In genomic region chr18:55477537-55478300, GRCh38 we compare ENCODE assay signal across 8 cellular contexts.
DNase-seq lines count a peak whose midpoint lies in the region; ATAC-seq, FAIRE-seq and TF ChIP-seq lines count a peak whose summit lies in the region.

No MANE protein-coding gene starts in this region.

- peak; percentile 44 for FAIRE-seq in endothelial cell of umbilical vein (lab: Jason Lieb, UNC)

- H3K79me2 ChIP-seq in endothelial cell of umbilical vein (ENCODE audit: control insufficient read depth, insufficient read depth, low read length) = peaks cover 52% of the 10 kb centered on the region

- no peaks in the 10 kb centered on the region for H3K27me3 ChIP-seq in endothelial cell of umbilical vein (ENCODE audit: control insufficient read depth in 2 of 2, insufficient read depth in 2 of 2, low read length in 2 of 2)
- H3K27me3 ChIP-seq in naive thymus-derived CD4-positive, alpha-beta T cell (ENCODE audit: control insufficient read depth in 2 of 2, insufficient read depth in 2 of 2, low read length in 2 of 2) = no peaks in the 10 kb centered on the region

- no peaks in the 10 kb centered on the region for H4K20me1 ChIP-seq in endothelial cell of umbilical vein (replicated peaks; ENCODE audit: control insufficient read depth, extremely low read depth, insufficient read depth, low read length)

- peak overlapping the region; percentile 31 to 91 (median 80) for H3K4me3 ChIP-seq in endothelial cell of umbilical vein (replicated peaks in 1 of 3; ENCODE audit: insufficient read depth in 1 of 3, low read depth in 1 of 3, low read length in 3 of 3)
- H3K4me3 ChIP-seq in naive thymus-derived CD4-positive, alpha-beta T cell (ENCODE audit: low read length) = peak overlapping the region; percentile 65

- CTCF ChIA-PET in Calu3 (lab: Charles Lee) (no interaction called here), endothelial cell of umbilical vein (lab: Charles Lee) (interaction anchor here (0.7 to 1.5 kb wide), 10 partner anchors 17 to 304 kb away, joined by 3 to 7 read pairs (median 3); no protein-coding TSS in a partner anchor)
- CTCF ChIA-PET in naive thymus-derived CD4-positive, alpha-beta T cell (lab: Charles Lee) = no interaction called here

- H3K9ac ChIP-seq in endothelial cell of umbilical vein (replicated peaks; ENCODE audit: extremely low read depth, insufficient read depth, low read length) = peak overlapping the region; percentile 95

- H3K27ac ChIP-seq in endothelial cell of umbilical vein (ENCODE audit: insufficient read depth, low read depth, low read length) = peak overlapping the region; percentile 95
- H3K27ac ChIP-seq in naive thymus-derived CD4-positive, alpha-beta T cell (ENCODE audit: low read depth, low read length) = peak overlapping the region; percentile 55

- H3K36me3 ChIP-seq in endothelial cell of umbilical vein (ENCODE audit: control insufficient read depth in 2 of 2, extremely low read depth in 1 of 2, insufficient read depth in 2 of 2, low read length in 2 of 2) = peaks cover 0 to 2% of the 10 kb centered on the region in 2 experiments
- H3K36me3 ChIP-seq in naive thymus-derived CD4-positive, alpha-beta T cell (ENCODE audit: control insufficient read depth in 2 of 3, insufficient read depth in 3 of 3, low read length in 3 of 3) = no peaks in the 10 kb centered on the region

- peak overlapping the region; percentile 39 for H2AFZ ChIP-seq in endothelial cell of umbilical vein (ENCODE audit: low read depth, low read length)

- dilution Hi-C loops in endothelial cell of umbilical vein (cut with MboI; ENCODE audit: extremely low pct_ligation_motif_present, low sequenced_read_pairs) = no loop called here

- peak overlapping the region; percentile 100 for H3K4me2 ChIP-seq in endothelial cell of umbilical vein (ENCODE audit: insufficient read depth, low read length)

- no TSS peak for BruUV-seq in Calu3 (replicated peaks; lab: Mats Ljungman, UMichigan)
- TSS peak; percentile 41 for BruUV-seq in endothelial cell of umbilical vein (replicated peaks; lab: Mats Ljungman, UMichigan)

- POLR2A ChIA-PET in endothelial cell of umbilical vein (lab: Charles Lee) = no interaction called here
- POLR2A ChIA-PET in naive thymus-derived CD4-positive, alpha-beta T cell (lab: Charles Lee) = no interaction called here

- no peaks in the 10 kb centered on the region for H3K4me1 Mint-ChIP-seq in Calu3 (ENCODE audit: low read depth, unreplicated experiment)
- H3K4me1 Mint-ChIP-seq in T-helper 2 cell treated with Interferon-gamma antibody and Interleukin-4, amounts not matched to agents 5 μg/mL and 100 μg/mL, for 36 hours (ENCODE audit: low read depth) = peaks cover 13% of the 10 kb centered on the region
- peaks cover 12 to 45% (median 22%) of the 10 kb centered on the region in 7 donors for H3K4me1 Mint-ChIP-seq in naive thymus-derived CD4-positive, alpha-beta T cell

- H3K27me3 Mint-ChIP-seq in Calu3 (ENCODE audit: unreplicated experiment) = no peaks in the 10 kb centered on the region
- H3K27me3 Mint-ChIP-seq in T-helper 2 cell treated with Interferon-gamma antibody and Interleukin-4, amounts not matched to agents 5 μg/mL and 100 μg/mL, for 36 hours (ENCODE audit: low read depth) = peaks cover 6% of the 10 kb centered on the region
- H3K27me3 Mint-ChIP-seq in naive thymus-derived CD4-positive, alpha-beta T cell = peaks cover 0 to 12% (median 0%) of the 10 kb centered on the region in 5 donors

- intact Hi-C loops in Calu3 (cut with micrococcal nuclease; ENCODE audit: unreplicated experiment) = no loop called here
- intact Hi-C loops in endothelial cell of umbilical vein (cut with micrococcal nuclease) = loop anchor here (2.0 kb wide), 2 partner anchors 57 to 111 kb away; partner anchors contain the start of gene TCF4
- intact Hi-C loops in naive thymus-derived CD4-positive, alpha-beta T cell (cut with micrococcal nuclease) = loop anchor here (1.0 to 5.0 kb wide), 3 partner anchors 15 to 112 kb away; partner anchors contain the start of gene TCF4 (in 1 of the 2)

- no peaks in the 10 kb centered on the region for H3K9me3 Mint-ChIP-seq in Calu3 (ENCODE audit: low read depth, unreplicated experiment)
- no peaks in the 10 kb centered on the region for H3K9me3 Mint-ChIP-seq in T-helper 2 cell treated with Interferon-gamma antibody and Interleukin-4, amounts not matched to agents 5 μg/mL and 100 μg/mL, for 36 hours
- peaks cover 0 to 3% (median 0%) of the 10 kb centered on the region in 11 donors for H3K9me3 Mint-ChIP-seq in naive thymus-derived CD4-positive, alpha-beta T cell

- no peak for TF ChIP-seq POLR2A in endothelial cell of umbilical vein (IDR thresholded peaks at IDR 0.05; ENCODE audit: low read depth, low read length)

- TF ChIP-seq CTCF in Calu3 (IDR thresholded peaks at IDR 0.05; ENCODE audit: unreplicated experiment) (no peak), endothelial cell of umbilical vein (IDR thresholded peaks at IDR 0.05; ENCODE audit: extremely low read depth in 1 of 2, insufficient read depth in 1 of 2, low read depth in 1 of 2, low read length in 2 of 2) (peak; percentile 27 to 36)

- H3K4me1 ChIP-seq in endothelial cell of umbilical vein (ENCODE audit: control insufficient read depth, extremely low read depth, insufficient read depth, low read length) = peaks cover 35% of the 10 kb centered on the region
- H3K4me1 ChIP-seq in naive thymus-derived CD4-positive, alpha-beta T cell (ENCODE audit: control insufficient read depth in 2 of 2, insufficient read depth in 2 of 2, low read length in 2 of 2) = peaks cover 0 to 4% of the 10 kb centered on the region in 2 donors

- no peaks in the 10 kb centered on the region for H3K9me3 ChIP-seq in endothelial cell of umbilical vein (replicated peaks; ENCODE audit: control insufficient read depth, insufficient read depth, low read length)
- no peaks in the 10 kb centered on the region for H3K9me3 ChIP-seq in naive thymus-derived CD4-positive, alpha-beta T cell (ENCODE audit: control insufficient read depth in 2 of 3, low read length in 3 of 3)

- no peaks in the 10 kb centered on the region for H3K9me1 ChIP-seq in endothelial cell of umbilical vein (replicated peaks; ENCODE audit: control insufficient read depth, extremely low read depth, insufficient read depth, low read length)

- H3K27ac Mint-ChIP-seq in Calu3 (ENCODE audit: unreplicated experiment) = no peak overlapping the region
- peak overlapping the region; percentile 82 for H3K27ac Mint-ChIP-seq in T-helper 2 cell treated with Interferon-gamma antibody and Interleukin-4, amounts not matched to agents 5 μg/mL and 100 μg/mL, for 36 hours
- peak overlapping the region; percentile 80 to 98 (median 91) for H3K27ac Mint-ChIP-seq in naive thymus-derived CD4-positive, alpha-beta T cell

- peak; percentile 10 for DNase-seq in Calu3
- peak; percentile 8 for DNase-seq in T-helper 2 cell treated with Interferon-gamma antibody and Interleukin-4, amounts not matched to agents 5 μg/mL and 100 μg/mL, for 36 hours (ENCODE audit: low spot score)
- peak; percentile 81 for DNase-seq in endothelial cell of umbilical vein (ENCODE audit: low read depth, low spot score)
- peak in 6 of 9 donors; percentile 15 to 53 (median 34) for DNase-seq in naive thymus-derived CD4-positive, alpha-beta T cell
- no peak for DNase-seq in NCI-H345 treated with DMSO at 0.1 percent for 48 hours (lab: John Stamatoyannopoulos, UW; ENCODE audit: unreplicated experiment)
- no peak for DNase-seq in NCI-H69 (lab: John Stamatoyannopoulos, UW)

- peak; percentile 93 for ATAC-seq in GM19372 (IDR thresholded peaks at IDR 0.05; ENCODE audit: low read depth, unreplicated experiment)
- peak; percentile 84 for ATAC-seq in HG03457 (IDR thresholded peaks at IDR 0.05; ENCODE audit: unreplicated experiment)
- peak; percentile 79 for ATAC-seq in naive thymus-derived CD4-positive, alpha-beta T cell

- H3K4me3 Mint-ChIP-seq in Calu3 (ENCODE audit: low read depth, unreplicated experiment) = peak overlapping the region; percentile 54
- H3K4me3 Mint-ChIP-seq in T-helper 2 cell treated with Interferon-gamma antibody and Interleukin-4, amounts not matched to agents 5 μg/mL and 100 μg/mL, for 36 hours = peak overlapping the region; percentile 87
- H3K4me3 Mint-ChIP-seq in naive thymus-derived CD4-positive, alpha-beta T cell = peak overlapping the region; percentile 79 to 97 (median 91)

- no peaks in the 10 kb centered on the region for H3K36me3 Mint-ChIP-seq in Calu3 (ENCODE audit: insufficient read depth, unreplicated experiment)
- no peaks in the 10 kb centered on the region for H3K36me3 Mint-ChIP-seq in T-helper 2 cell treated with Interferon-gamma antibody and Interleukin-4, amounts not matched to agents 5 μg/mL and 100 μg/mL, for 36 hours (ENCODE audit: low read depth)
- peaks cover 0 to 3% (median 0%) of the 10 kb centered on the region in 5 donors for H3K36me3 Mint-ChIP-seq in naive thymus-derived CD4-positive, alpha-beta T cell

TF ChIP-seq in endothelial cell of umbilical vein, 7 proteins besides CTCF, POLR2A, EP300 and RAD21:
- TF ChIP-seq GATA2 (IDR thresholded peaks at IDR 0.05; ENCODE audit: insufficient read depth, insufficient read length, low read depth, low read length) (peak; percentile 35), EZH2 (IDR thresholded peaks at IDR 0.05; ENCODE audit: borderline replicate concordance, low read depth, low read length, severe bottlenecking) (no peak)

Comparison
In these comparisons a context has a peak if more than half of its experiments do, and no peak if none do; other contexts are left out.
1. DNase-seq: peak in Calu3 (single experiment), T-helper 2 cell treated with Interferon-gamma antibody and Interleukin-4, amounts not matched to agents 5 μg/mL and 100 μg/mL, for 36 hours (single experiment), endothelial cell of umbilical vein (single experiment) and naive thymus-derived CD4-positive, alpha-beta T cell (6 of 9); none in NCI-H345 treated with DMSO at 0.1 percent for 48 hours (single experiment) and NCI-H69 (single experiment).
2. Peak in every context shown above with its lines, with median percentiles within 50 percentile points of each other: H3K4me3 Mint-ChIP-seq and ATAC-seq.